Comparison of ENCODE assay signal across 7 cellular contexts in genomic region chr3:52022323-52023100, GRCh38. TPM values are rescaled to one million over a fixed set of nuclear protein-coding genes. Genes with fewer than 3 reads are reported as not detected.
DNase-seq lines count a peak whose midpoint lies in the region; ATAC-seq and TF ChIP-seq lines count a peak whose summit lies in the region.
"Had no signal": no experiment of that assay in that cellular context is flagged by ENCODE, and none has a peak within 500 bp of the region (broad histone marks: within the 10 kb centered on the region; RNA-seq: fewer than 3 reads in every experiment).

No MANE protein-coding gene starts in this region.

- peak overlapping the region; percentile 34 for H3K4me2 ChIP-seq in skeletal muscle satellite cell (ENCODE audit: low read length)

- peak overlapping the region in 3 of 4 donors; percentile 52 to 85 (median 71) for H3K27ac ChIP-seq in esophagus squamous epithelium
- H3K27ac ChIP-seq: HL-60 had no signal

- TF ChIP-seq CTCF in esophagus squamous epithelium (IDR thresholded peaks at IDR 0.05): no peak

- H3K27me3 ChIP-seq in esophagus squamous epithelium: no peaks in the 10 kb centered on the region
- no peaks in the 10 kb centered on the region for H3K27me3 ChIP-seq in skeletal muscle satellite cell (ENCODE audit: control insufficient read depth, insufficient read depth, low read length)

- no peak overlapping the region for H3K9ac ChIP-seq in skeletal muscle satellite cell (ENCODE audit: low read depth, low read length)

- intact Hi-C loops in esophagus squamous epithelium (cut with DNase I): no loop called here

- DNase-seq in NCI-H69 (lab: John Stamatoyannopoulos, UW) (peak; percentile 83), esophagus squamous epithelium (lab: John Stamatoyannopoulos, UW) (no peak)
- DNase-seq in stimulated activated CD4-positive, alpha-beta T cell treated with anti-CD3 and anti-CD28 coated beads, Interleukin-4, amount 100 ng/mL, for 4 hours: no peak
- no peak for DNase-seq in activated CD4-positive, alpha-beta T cell treated with anti-CD3 and anti-CD28 coated beads, Interleukin-2, amount 50 U/mL, for 48 hours

- H3K36me3 ChIP-seq in esophagus squamous epithelium (no peaks in the 10 kb centered on the region), skeletal muscle satellite cell (ENCODE audit: insufficient read depth, low read length) (no peaks in the 10 kb centered on the region)

- no peak for ATAC-seq in HG03439 (IDR thresholded peaks at IDR 0.05; ENCODE audit: unreplicated experiment)

- H3K9me3 ChIP-seq in esophagus squamous epithelium: no peaks in the 10 kb centered on the region
- no peaks in the 10 kb centered on the region for H3K9me3 ChIP-seq in skeletal muscle satellite cell (replicated peaks; ENCODE audit: low read length)

- 66 to 79% methylated on average over 15 to 20 of the region's 20 CpGs for WGBS in esophagus squamous epithelium, 2 donors

- no peak for TF ChIP-seq POLR2A in esophagus squamous epithelium (IDR thresholded peaks at IDR 0.05)

- H3K4me1 ChIP-seq in esophagus squamous epithelium (peaks cover 0 to 63% (median 16%) of the 10 kb centered on the region in 3 donors), skeletal muscle satellite cell (ENCODE audit: control insufficient read depth, insufficient read depth, low read length) (peaks cover 31% of the 10 kb centered on the region)

- H3K4me3 ChIP-seq in esophagus squamous epithelium (no peak overlapping the region), skeletal muscle satellite cell (ENCODE audit: low read length) (no peak overlapping the region)

RNA-seq across cellular contexts. Expression of gene RPL29, which starts 26.8 kb away (rescaled TPM):
- 1,000 to 10,000 TPM; 1,191 to 2,826 (median 1,725) TPM for total RNA-seq in esophagus squamous epithelium
- total RNA-seq in skeletal muscle satellite cell (2012; rRNA removed): 1,323 and 2,006 TPM in 2 replicates

RNA-seq across cellular contexts. Expression of gene DUSP7, which starts 33.9 kb away (rescaled TPM):
- total RNA-seq in esophagus squamous epithelium: 100 to 1,000 TPM in 1 of 4 donors, 10 to 100 TPM in 3; 49.3 to 105 (median 62.1) TPM
- 11.4 and 12.2 TPM in 2 replicates for total RNA-seq in skeletal muscle satellite cell (2012; rRNA removed)

RNA-seq across cellular contexts. Expression of gene ACY1, which starts 39.2 kb away (rescaled TPM):
- 10 to 100 TPM; 20.2 to 42.7 (median 33.6) TPM for total RNA-seq in esophagus squamous epithelium
- 65.7 and 76.6 TPM in 2 replicates for total RNA-seq in skeletal muscle satellite cell (2012; rRNA removed)

RNA-seq across cellular contexts. Expression of gene ABHD14A, which starts 47.6 kb away (rescaled TPM):
- total RNA-seq in esophagus squamous epithelium: 10 to 100 TPM in 2 of 4 donors, 1 to 10 TPM in 2; 4.3 to 14.2 (median 9.4) TPM
- 8.1 and 12.7 TPM in 2 replicates for total RNA-seq in skeletal muscle satellite cell (2012; rRNA removed)

RNA-seq across cellular contexts. Expression of gene ABHD14B, which starts 48.7 kb away (rescaled TPM):
- 10 to 100 TPM; 29.6 to 54.4 (median 33.4) TPM for total RNA-seq in esophagus squamous epithelium
- 34.3 and 37.8 TPM in 2 replicates for total RNA-seq in skeletal muscle satellite cell (2012; rRNA removed)
